Comparison of ENCODE assay signal across 8 cellular contexts in the genomic region with DNA sequence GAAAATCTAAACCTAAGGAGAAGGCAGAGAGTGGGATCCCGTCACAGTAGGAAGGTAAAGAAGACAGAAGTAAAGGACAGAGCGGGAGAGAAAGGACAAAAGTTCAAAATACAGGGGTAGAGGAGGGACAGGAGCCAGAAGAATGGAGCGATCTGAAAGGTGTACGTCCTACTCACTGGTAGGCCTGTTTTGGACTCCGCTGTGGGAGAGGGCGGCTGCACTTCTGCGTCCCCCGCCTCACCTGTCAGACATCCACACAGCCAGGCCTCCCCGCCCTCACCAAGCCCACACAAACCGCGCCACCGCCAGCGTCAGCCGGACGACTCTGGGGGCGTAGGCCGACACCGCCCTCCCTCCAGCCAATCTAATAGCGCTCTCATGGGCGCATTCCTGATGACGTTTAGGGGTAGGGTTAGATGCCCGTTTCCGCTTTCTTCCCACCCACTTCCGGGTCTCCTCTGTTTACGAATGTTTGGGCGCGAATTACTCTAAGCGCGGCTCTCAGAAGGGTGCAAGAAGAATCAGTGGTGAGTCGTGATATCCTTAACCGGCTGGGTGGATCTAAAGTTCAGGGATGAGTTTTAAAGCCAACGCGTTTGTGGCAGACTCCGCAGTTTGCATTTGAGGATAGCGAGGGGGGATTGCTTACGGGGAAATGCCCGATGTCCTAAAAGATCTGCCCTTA. TPM values are rescaled to one million over a fixed set of nuclear protein-coding genes. Genes with fewer than 3 reads are reported as not detected.
A peak's percentile ranks its signal among the peaks of the same experiment; 100 is the strongest.
DNase-seq lines count a peak whose midpoint lies in the region; ATAC-seq and TF ChIP-seq lines count a peak whose summit lies in the region.

A gene with protein sequence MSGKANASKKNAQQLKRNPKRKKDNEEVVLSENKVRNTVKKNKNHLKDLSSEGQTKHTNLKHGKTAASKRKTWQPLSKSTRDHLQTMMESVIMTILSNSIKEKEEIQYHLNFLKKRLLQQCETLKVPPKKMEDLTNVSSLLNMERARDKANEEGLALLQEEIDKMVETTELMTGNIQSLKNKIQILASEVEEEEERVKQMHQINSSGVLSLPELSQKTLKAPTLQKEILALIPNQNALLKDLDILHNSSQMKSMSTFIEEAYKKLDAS (plus strand): TSS at position 444 of the 685 bp plus-strand sequence. CDS start 6,807 bp downstream, outside the sequence.
Gene MMUT, minus strand, starts transcription at position 327 of the 685 bp plus-strand sequence. CDS start 3,787 bp downstream, outside the sequence.

- H3K27me3 ChIP-seq in gastroesophageal sphincter (no peaks in the 10 kb centered on the region), neutrophil (no peaks in the 10 kb centered on the region)

- DNase-seq in GM03348 (ENCODE audit: low spot score) (peak; percentile 96), HFF-Myc (ENCODE audit: extremely low read depth, low read depth) (peak; percentile 85), NAMALWA (ENCODE audit: low spot score) (peak; percentile 98), SK-N-DZ (ENCODE audit: low spot score) (peak; percentile 95), substantia nigra (lab: John Stamatoyannopoulos, UW) (peak; percentile 62 to 97 (median 88))
- peak; percentile 96 for DNase-seq in activated naive CD4-positive, alpha-beta T cell treated with anti-CD3 and anti-CD28 coated beads for 36 hours

- H3K9me3 ChIP-seq in gastroesophageal sphincter (no peaks in the 10 kb centered on the region), neutrophil (no peaks in the 10 kb centered on the region)

- TF ChIP-seq CTCF in HFF-Myc (IDR thresholded peaks at IDR 0.05; ENCODE audit: low read depth, low read length, missing control alignments), result no peak
- TF ChIP-seq CTCF in gastroesophageal sphincter (IDR thresholded peaks at IDR 0.05), result no peak
- TF ChIP-seq CTCF in neutrophil (IDR thresholded peaks at IDR 0.05), result no peak

- H3K4me1 Mint-ChIP-seq in activated naive CD4-positive, alpha-beta T cell treated with anti-CD3 and anti-CD28 coated beads for 36 hours (ENCODE audit: low read depth), result peaks cover 41% of the 10 kb centered on the region

- H3K9me3 Mint-ChIP-seq in activated naive CD4-positive, alpha-beta T cell treated with anti-CD3 and anti-CD28 coated beads for 36 hours, result no peaks in the 10 kb centered on the region

- intact Hi-C loops in activated naive CD4-positive, alpha-beta T cell treated with anti-CD3 and anti-CD28 coated beads for 36 hours (cut with micrococcal nuclease), result loop anchor here (1.0 to 5.0 kb wide), 5 partner anchors 88 to 1985 kb away; no protein-coding TSS in a partner anchor

- H3K4me1 ChIP-seq in gastroesophageal sphincter (peaks cover 7 to 46% (median 7%) of the 10 kb centered on the region in 3 donors), neutrophil (ENCODE audit: control insufficient read depth in 1 of 2, insufficient read depth in 1 of 2, low read depth in 1 of 2, low read length in 1 of 2) (peaks cover 31 to 36% of the 10 kb centered on the region in 2 experiments)

- H3K36me3 Mint-ChIP-seq in activated naive CD4-positive, alpha-beta T cell treated with anti-CD3 and anti-CD28 coated beads for 36 hours (ENCODE audit: low read depth), result peaks cover 4% of the 10 kb centered on the region

- H3K36me3 ChIP-seq in gastroesophageal sphincter, result peaks cover 0 to 12% of the 10 kb centered on the region in 2 donors
- H3K36me3 ChIP-seq in neutrophil, result peaks cover 2% of the 10 kb centered on the region

- CTCF ChIA-PET in activated naive CD4-positive, alpha-beta T cell treated with anti-CD3 and anti-CD28 coated beads for 36 hours (lab: Charles Lee), result no interaction called here

- peak; percentile 74 to 88 for TF ChIP-seq POLR2A in gastroesophageal sphincter (IDR thresholded peaks at IDR 0.05)

- TF ChIP-seq EP300 in gastroesophageal sphincter (IDR thresholded peaks at IDR 0.05), result no peak

- H3K27ac ChIP-seq in gastroesophageal sphincter (peak within 1 kb of the TSS; percentile 80 to 91 (median 86)), neutrophil (peak within 1 kb of the TSS; percentile 77), substantia nigra (ENCODE audit: low read depth, low read length, poor library complexity, severe bottlenecking) (peak within 1 kb of the TSS; percentile 80)

- no peaks in the 10 kb centered on the region for H3K27me3 Mint-ChIP-seq in activated naive CD4-positive, alpha-beta T cell treated with anti-CD3 and anti-CD28 coated beads for 36 hours (ENCODE audit: low read depth)

- H3K27ac Mint-ChIP-seq in activated naive CD4-positive, alpha-beta T cell treated with anti-CD3 and anti-CD28 coated beads for 36 hours, result peak within 1 kb of the TSS; percentile 89

- peak within 1 kb of the TSS; percentile 90 for H3K4me3 ChIP-seq in HFF-Myc (replicated peaks; ENCODE audit: low read depth, low read length)
- peak within 1 kb of the TSS; percentile 66 to 98 for H3K4me3 ChIP-seq in gastroesophageal sphincter
- H3K4me3 ChIP-seq in neutrophil (ENCODE audit: low read depth in 1 of 2, low read length in 1 of 2), result peak within 1 kb of the TSS; percentile 69 to 75

- ATAC-seq in gastroesophageal sphincter, result peak; percentile 100

- peak within 1 kb of the TSS; percentile 96 for H3K4me3 Mint-ChIP-seq in activated naive CD4-positive, alpha-beta T cell treated with anti-CD3 and anti-CD28 coated beads for 36 hours

- 0% methylated on average over 9 to 20 of the region's 37 CpGs for WGBS in gastroesophageal sphincter (ENCODE audit: low coverage in 1 of 2), 2 donors

RNA-seq across cellular contexts. Expression of the first gene that starts in this region (rescaled TPM):
- polyA plus RNA-seq in SK-N-DZ (2014; cell fraction: cytosol; rRNA removed), result 24.9 and 26.1 TPM in 2 replicates
- 14.4 and 24.6 TPM in 2 replicates for polyA plus RNA-seq in SK-N-DZ (2014; cell fraction: nucleus; rRNA removed)
- total RNA-seq in activated naive CD4-positive, alpha-beta T cell treated with anti-CD3 and anti-CD28 coated beads for 36 hours, result 10 to 100 TPM; 19.3 to 19.9 TPM
- total RNA-seq in gastroesophageal sphincter, result 1 to 10 TPM; 5.0 to 9.3 (median 5.6) TPM

RNA-seq across cellular contexts. Expression of gene MMUT, which starts in this region (rescaled TPM):
- polyA plus RNA-seq in SK-N-DZ (2014; cell fraction: cytosol; rRNA removed), result 14.8 and 17.3 TPM in 2 replicates
- polyA plus RNA-seq in SK-N-DZ (2014; cell fraction: nucleus; rRNA removed), result 44.3 and 44.7 TPM in 2 replicates
- total RNA-seq in activated naive CD4-positive, alpha-beta T cell treated with anti-CD3 and anti-CD28 coated beads for 36 hours, result 10 to 100 TPM; 15.1 to 15.2 TPM
- 10 to 100 TPM; 19.3 to 27.6 (median 23.6) TPM for total RNA-seq in gastroesophageal sphincter

Comparison
In these comparisons a context has a peak if more than half of its experiments do, and no peak if none do; other contexts are left out.
1. Peak in every context shown above with its lines: DNase-seq, ATAC-seq, H3K4me3 ChIP-seq and H3K27ac ChIP-seq.